ENCODE assay signal across 1 cellular context in the genomic region with DNA sequence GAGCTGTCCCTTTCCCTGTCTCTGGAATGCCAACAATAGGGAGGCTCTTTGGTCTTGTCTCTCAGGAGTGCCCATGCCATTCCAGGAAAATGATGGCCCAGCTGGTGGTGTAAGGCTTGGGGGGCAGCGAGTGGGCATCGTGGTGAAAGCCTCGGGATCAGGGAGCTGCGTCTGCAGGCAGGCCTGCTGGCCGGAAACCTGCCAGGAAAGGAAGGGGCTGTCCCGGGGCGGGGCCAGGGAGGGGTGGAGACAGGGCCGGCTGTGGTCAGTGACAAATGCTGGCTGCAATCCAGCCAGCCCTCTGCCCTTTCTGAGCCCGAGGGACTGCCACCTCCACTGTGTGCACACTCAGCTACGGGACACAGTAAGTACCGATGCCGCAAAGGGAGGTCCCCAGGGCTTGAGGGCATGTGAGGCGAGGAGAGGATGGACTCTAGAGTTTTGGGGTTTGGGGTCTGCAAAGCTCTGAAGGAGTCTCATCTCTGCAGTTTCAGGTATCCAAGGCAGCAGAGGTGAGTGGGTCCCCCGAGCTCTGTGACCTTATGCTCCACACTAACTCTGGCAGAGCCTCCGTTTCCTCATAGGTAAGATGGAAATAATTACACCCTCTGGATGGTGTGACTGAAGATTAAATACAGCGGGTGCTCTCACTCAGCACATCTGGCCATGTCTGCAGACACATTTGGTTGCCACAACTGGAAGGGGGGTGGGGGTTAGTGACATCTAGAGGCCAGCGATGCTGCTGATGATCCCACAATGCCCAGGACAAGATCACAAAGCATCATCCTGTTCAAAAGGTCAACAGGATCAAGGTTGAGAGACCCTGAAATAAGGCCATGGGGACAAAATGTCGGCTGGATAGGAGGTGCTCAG.
TF ChIP-seq lines count a peak whose summit lies in the region.

A gene with protein sequence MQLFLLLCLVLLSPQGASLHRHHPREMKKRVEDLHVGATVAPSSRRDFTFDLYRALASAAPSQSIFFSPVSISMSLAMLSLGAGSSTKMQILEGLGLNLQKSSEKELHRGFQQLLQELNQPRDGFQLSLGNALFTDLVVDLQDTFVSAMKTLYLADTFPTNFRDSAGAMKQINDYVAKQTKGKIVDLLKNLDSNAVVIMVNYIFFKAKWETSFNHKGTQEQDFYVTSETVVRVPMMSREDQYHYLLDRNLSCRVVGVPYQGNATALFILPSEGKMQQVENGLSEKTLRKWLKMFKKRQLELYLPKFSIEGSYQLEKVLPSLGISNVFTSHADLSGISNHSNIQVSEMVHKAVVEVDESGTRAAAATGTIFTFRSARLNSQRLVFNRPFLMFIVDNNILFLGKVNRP (plus strand): TSS at position 300 of the 873 bp plus-strand sequence. CDS start 5,937 bp downstream, outside the sequence.

TF ChIP-seq in K562, 482 proteins besides CTCF, POLR2A, EP300 and RAD21:
- TF ChIP-seq, protein P1, sequence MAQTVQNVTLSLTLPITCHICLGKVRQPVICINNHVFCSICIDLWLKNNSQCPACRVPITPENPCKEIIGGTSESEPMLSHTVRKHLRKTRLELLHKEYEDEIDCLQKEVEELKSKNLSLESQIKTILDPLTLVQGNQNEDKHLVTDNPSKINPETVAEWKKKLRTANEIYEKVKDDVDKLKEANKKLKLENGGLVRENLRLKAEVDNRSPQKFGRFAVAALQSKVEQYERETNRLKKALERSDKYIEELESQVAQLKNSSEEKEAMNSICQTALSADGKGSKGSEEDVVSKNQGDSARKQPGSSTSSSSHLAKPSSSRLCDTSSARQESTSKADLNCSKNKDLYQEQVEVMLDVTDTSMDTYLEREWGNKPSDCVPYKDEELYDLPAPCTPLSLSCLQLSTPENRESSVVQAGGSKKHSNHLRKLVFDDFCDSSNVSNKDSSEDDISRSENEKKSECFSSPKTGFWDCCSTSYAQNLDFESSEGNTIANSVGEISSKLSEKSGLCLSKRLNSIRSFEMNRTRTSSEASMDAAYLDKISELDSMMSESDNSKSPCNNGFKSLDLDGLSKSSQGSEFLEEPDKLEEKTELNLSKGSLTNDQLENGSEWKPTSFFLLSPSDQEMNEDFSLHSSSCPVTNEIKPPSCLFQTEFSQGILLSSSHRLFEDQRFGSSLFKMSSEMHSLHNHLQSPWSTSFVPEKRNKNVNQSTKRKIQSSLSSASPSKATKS (CRISPR knock-in tag; IDR thresholded peaks at IDR 0.05), result no peak
